In the genomic region with DNA sequence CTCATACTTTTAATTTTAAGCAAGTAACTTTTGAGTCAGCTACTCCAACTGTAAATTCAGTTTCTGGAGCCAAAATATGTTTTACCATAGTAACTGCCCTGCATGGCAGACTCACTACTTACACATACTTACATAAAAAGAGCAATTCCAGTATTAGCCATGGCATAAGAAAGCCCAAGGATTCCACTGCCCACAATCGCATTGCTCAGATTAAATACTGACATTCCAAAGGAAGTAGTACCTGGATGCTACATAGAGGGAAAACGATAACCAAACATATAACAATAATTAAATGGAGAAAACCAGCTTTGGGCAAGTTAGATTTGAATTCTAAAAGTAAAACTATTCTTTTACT, we compare ENCODE assay signal across 8 cellular contexts. TPM values are rescaled to one million over a fixed set of nuclear protein-coding genes. Genes with fewer than 3 reads are reported as not detected.
DNase-seq lines count a peak whose midpoint lies in the region; ATAC-seq and TF ChIP-seq lines count a peak whose summit lies in the region.

No MANE protein-coding gene starts in this region.

- peaks cover 72% of the 10 kb centered on the region for H3K79me2 ChIP-seq in HCT116 (ENCODE audit: insufficient read depth, low read length)
- peaks cover 78% of the 10 kb centered on the region for H3K79me2 ChIP-seq in hepatocyte
- H3K79me2 ChIP-seq in smooth muscle cell (ENCODE audit: low read depth) = peaks cover 79% of the 10 kb centered on the region

- no peak for TF ChIP-seq CTCF in HCT116 (IDR thresholded peaks at IDR 0.05 in 2 of 3, conservative IDR thresholded peaks at IDR 0.05 in 1 of 3; ENCODE audit: borderline replicate concordance in 1 of 3, insufficient read depth in 1 of 3, low read depth in 2 of 3, low read length in 2 of 3)
- no peak for TF ChIP-seq CTCF in activated B cell treated with CpG ODN at 0.5 μM for 24 hours (IDR thresholded peaks at IDR 0.05)
- TF ChIP-seq CTCF in hepatocyte (IDR thresholded peaks at IDR 0.05; ENCODE audit: poor library complexity) = no peak
- TF ChIP-seq CTCF in smooth muscle cell (IDR thresholded peaks at IDR 0.05; ENCODE audit: borderline replicate concordance, insufficient read depth, poor library complexity, severe bottlenecking) = no peak

- TF ChIP-seq RAD21 in HCT116 (IDR thresholded peaks at IDR 0.05; ENCODE audit: low read depth) = no peak

- H3K4me3 ChIP-seq in HCT116 (replicated peaks in 1 of 2; ENCODE audit: low read depth in 1 of 2, low read length in 2 of 2) (peak overlapping the region; percentile 80 to 84), hepatocyte (peak overlapping the region; percentile 97), smooth muscle cell (peak overlapping the region; percentile 100)

- H3K4me1 Mint-ChIP-seq in activated B cell treated with CpG ODN at 0.5 μM for 24 hours = peaks cover 58% of the 10 kb centered on the region

- H3K36me3 ChIP-seq in HCT116 (ENCODE audit: control insufficient read depth in 1 of 2, insufficient read depth in 2 of 2, low read length in 2 of 2) = peaks cover 54 to 59% of the 10 kb centered on the region in 2 experiments
- peaks cover 19% of the 10 kb centered on the region for H3K36me3 ChIP-seq in hepatocyte (replicated peaks; ENCODE audit: insufficient read depth, low read depth)
- peaks cover 43% of the 10 kb centered on the region for H3K36me3 ChIP-seq in smooth muscle cell (ENCODE audit: low read depth)

- no peaks in the 10 kb centered on the region for H3K9me2 ChIP-seq in HCT116 (ENCODE audit: insufficient read depth)
- H3K9me2 ChIP-seq in hepatocyte (replicated peaks; ENCODE audit: insufficient read depth) = no peaks in the 10 kb centered on the region

- TSS peak; percentile 38 for BruUV-seq in HCT116 (replicated peaks; lab: Mats Ljungman, UMichigan)

- H3F3A ChIP-seq in smooth muscle cell (ENCODE audit: low read depth) = peaks cover 61% of the 10 kb centered on the region

- H3K4me2 ChIP-seq in HCT116 (ENCODE audit: low read length) (peak overlapping the region; percentile 96), hepatocyte (peak overlapping the region; percentile 88), smooth muscle cell (peak overlapping the region; percentile 90)

- POLR2A ChIA-PET in HCT116 (lab: Charles Lee) (interaction anchor here (1.2 to 7.6 kb wide), 5 partner anchors 9 to 183 kb away, joined by 3 to 82 read pairs (median 9); no protein-coding TSS in a partner anchor), activated B cell treated with CpG ODN at 0.5 μM for 24 hours (lab: Charles Lee) (interaction anchor here (0.6 to 3.7 kb wide), 9 partner anchors 8 to 852 kb away, joined by 3 to 166 read pairs (median 5); no protein-coding TSS in a partner anchor)

- H3K9me3 ChIP-seq in HCT116 (ENCODE audit: control insufficient read depth in 1 of 2, insufficient read depth in 1 of 2, low read depth in 1 of 2, low read length in 2 of 2) (no peaks in the 10 kb centered on the region), hepatocyte (ENCODE audit: low read depth) (no peaks in the 10 kb centered on the region), smooth muscle cell (replicated peaks; ENCODE audit: low read depth) (no peaks in the 10 kb centered on the region)

- no peak for TF ChIP-seq POLR2A in HCT116 (IDR thresholded peaks at IDR 0.05; ENCODE audit: borderline replicate concordance, extremely low read depth, insufficient read depth, insufficient read length)

- ATAC-seq in HCT116 = no peak
- ATAC-seq in activated B cell treated with CpG ODN at 0.5 μM for 24 hours (ENCODE audit: low read depth) = no peak
- no peak for ATAC-seq in GM21423 (IDR thresholded peaks at IDR 0.05; ENCODE audit: unreplicated experiment)

- H4K20me1 ChIP-seq in HCT116 (ENCODE audit: insufficient read depth) = peaks cover 55% of the 10 kb centered on the region
- peaks cover 66% of the 10 kb centered on the region for H4K20me1 ChIP-seq in hepatocyte (ENCODE audit: insufficient read depth, poor library complexity, severe bottlenecking)
- peaks cover 72% of the 10 kb centered on the region for H4K20me1 ChIP-seq in smooth muscle cell (ENCODE audit: low read depth)

- peak overlapping the region; percentile 91 for H3K9ac ChIP-seq in HCT116 (ENCODE audit: low read length)
- H3K9ac ChIP-seq in smooth muscle cell (ENCODE audit: low read depth) = peak overlapping the region; percentile 99

- H3K27me3 ChIP-seq in HCT116 (ENCODE audit: insufficient read depth, low read length) (no peaks in the 10 kb centered on the region), hepatocyte (no peaks in the 10 kb centered on the region), smooth muscle cell (ENCODE audit: low read depth) (no peaks in the 10 kb centered on the region)

- CTCF ChIA-PET in HCT116 (lab: Charles Lee) (no interaction called here), activated B cell treated with CpG ODN at 0.5 μM for 24 hours (lab: Charles Lee) (interaction anchor here (0.9 to 2.0 kb wide), 6 partner anchors 12 to 293 kb away, joined by 3 to 13 read pairs (median 4); no protein-coding TSS in a partner anchor)

- H3K27ac ChIP-seq in HCT116 (ENCODE audit: low read depth, low read length) (peak overlapping the region; percentile 95; the same call in 1 of the 2 replicates), hepatocyte (peak overlapping the region; percentile 99), smooth muscle cell (ENCODE audit: low read depth) (peak overlapping the region; percentile 98)

- intact Hi-C loops in HCT116 (cut with micrococcal nuclease) = loop anchor here (5.0 kb wide), 3 partner anchors 122 to 307 kb away; no protein-coding TSS in a partner anchor
- intact Hi-C loops in activated B cell treated with CpG ODN at 0.5 μM for 24 hours (cut with micrococcal nuclease) = loop anchor here (2.0 to 5.0 kb wide), 7 partner anchors 14 to 1442 kb away; a partner anchor contains a TSS

- 6% methylated on average over 2 of the region's 2 CpGs for whole genome bisulfite sequencing in hepatocyte (ENCODE audit: low lambda C conversion rate, missing lambda C conversion rate)
- WGBS in smooth muscle cell (ENCODE audit: low lambda C conversion rate) = 21% methylated on average over 2 of the region's 2 CpGs

- no peaks in the 10 kb centered on the region for H3K9me3 Mint-ChIP-seq in activated B cell treated with CpG ODN at 0.5 μM for 24 hours

- DNase-seq in HCT116 (ENCODE audit: low read depth, low spot score) (no peak), activated B cell treated with CpG ODN at 0.5 μM for 24 hours (no peak), hepatocyte (ENCODE audit: low spot score) (no peak), smooth muscle cell (lab: John Stamatoyannopoulos, UW; ENCODE audit: unreplicated experiment) (no peak), NCI-H524 (lab: John Stamatoyannopoulos, UW) (no peak), T-helper 9 cell (no peak)
- no peak for DNase-seq in central memory CD4-positive, alpha-beta T cell

- H3K27ac Mint-ChIP-seq in activated B cell treated with CpG ODN at 0.5 μM for 24 hours = peak overlapping the region; percentile 99

- peaks cover 67% of the 10 kb centered on the region for H3K36me3 Mint-ChIP-seq in activated B cell treated with CpG ODN at 0.5 μM for 24 hours (ENCODE audit: low read depth)

- H3K4me3 Mint-ChIP-seq in activated B cell treated with CpG ODN at 0.5 μM for 24 hours = peak overlapping the region; percentile 96

- no peaks in the 10 kb centered on the region for H3K27me3 Mint-ChIP-seq in activated B cell treated with CpG ODN at 0.5 μM for 24 hours

- no peak overlapping the region for H2AFZ ChIP-seq in HCT116 (ENCODE audit: low read depth, low read length, poor library complexity, severe bottlenecking)
- no peak overlapping the region for H2AFZ ChIP-seq in hepatocyte
- no peak overlapping the region for H2AFZ ChIP-seq in smooth muscle cell (ENCODE audit: low read depth)

- RAD21 ChIA-PET in HCT116 (lab: Charles Lee; ENCODE audit: low non-redundant PET in 1 of 2, low total read pairs in 2 of 2, uncharacterized antibody in 2 of 2, unreplicated experiment in 2 of 2) = no interaction called here

- H3K4me1 ChIP-seq in HCT116 (ENCODE audit: control insufficient read depth in 1 of 2, insufficient read depth in 2 of 2, low read length in 2 of 2) (peaks cover 45 to 76% of the 10 kb centered on the region in 2 experiments), hepatocyte (ENCODE audit: insufficient read depth) (peaks cover 54% of the 10 kb centered on the region), smooth muscle cell (ENCODE audit: low read depth) (peaks cover 51% of the 10 kb centered on the region)

TF ChIP-seq in HCT116, 20 proteins besides CTCF, POLR2A, EP300 and RAD21 (continues in another document):
- TF ChIP-seq EZH2 (IDR thresholded peaks at IDR 0.05) (no peak), SRF (IDR thresholded peaks at IDR 0.05; ENCODE audit: low read depth) (no peak), EZH2phosphoT487 (IDR thresholded peaks at IDR 0.05; ENCODE audit: borderline replicate concordance) (no peak), ELF1 (IDR thresholded peaks at IDR 0.05; ENCODE audit: borderline replicate concordance, low read depth) (no peak; the same call in 1 of the 2 replicates)
- TF ChIP-seq, protein P1, sequence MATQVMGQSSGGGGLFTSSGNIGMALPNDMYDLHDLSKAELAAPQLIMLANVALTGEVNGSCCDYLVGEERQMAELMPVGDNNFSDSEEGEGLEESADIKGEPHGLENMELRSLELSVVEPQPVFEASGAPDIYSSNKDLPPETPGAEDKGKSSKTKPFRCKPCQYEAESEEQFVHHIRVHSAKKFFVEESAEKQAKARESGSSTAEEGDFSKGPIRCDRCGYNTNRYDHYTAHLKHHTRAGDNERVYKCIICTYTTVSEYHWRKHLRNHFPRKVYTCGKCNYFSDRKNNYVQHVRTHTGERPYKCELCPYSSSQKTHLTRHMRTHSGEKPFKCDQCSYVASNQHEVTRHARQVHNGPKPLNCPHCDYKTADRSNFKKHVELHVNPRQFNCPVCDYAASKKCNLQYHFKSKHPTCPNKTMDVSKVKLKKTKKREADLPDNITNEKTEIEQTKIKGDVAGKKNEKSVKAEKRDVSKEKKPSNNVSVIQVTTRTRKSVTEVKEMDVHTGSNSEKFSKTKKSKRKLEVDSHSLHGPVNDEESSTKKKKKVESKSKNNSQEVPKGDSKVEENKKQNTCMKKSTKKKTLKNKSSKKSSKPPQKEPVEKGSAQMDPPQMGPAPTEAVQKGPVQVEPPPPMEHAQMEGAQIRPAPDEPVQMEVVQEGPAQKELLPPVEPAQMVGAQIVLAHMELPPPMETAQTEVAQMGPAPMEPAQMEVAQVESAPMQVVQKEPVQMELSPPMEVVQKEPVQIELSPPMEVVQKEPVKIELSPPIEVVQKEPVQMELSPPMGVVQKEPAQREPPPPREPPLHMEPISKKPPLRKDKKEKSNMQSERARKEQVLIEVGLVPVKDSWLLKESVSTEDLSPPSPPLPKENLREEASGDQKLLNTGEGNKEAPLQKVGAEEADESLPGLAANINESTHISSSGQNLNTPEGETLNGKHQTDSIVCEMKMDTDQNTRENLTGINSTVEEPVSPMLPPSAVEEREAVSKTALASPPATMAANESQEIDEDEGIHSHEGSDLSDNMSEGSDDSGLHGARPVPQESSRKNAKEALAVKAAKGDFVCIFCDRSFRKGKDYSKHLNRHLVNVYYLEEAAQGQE (IDR thresholded peaks at IDR 0.05; ENCODE audit: low read depth) = no peak

RNA-seq across cellular contexts. Expression of a gene that starts 2.2 kb away (rescaled TPM):
- 1,049 TPM for total RNA-seq in HCT116 (2021; ENCODE audit: unreplicated experiment)
- polyA plus RNA-seq in HCT116 (2012) = 307 and 350 TPM in 2 replicates
- total RNA-seq in activated B cell treated with CpG ODN at 0.5 μM for 24 hours = 231 and 247 TPM in 2 replicates
- 372 and 373 TPM in 2 replicates for total RNA-seq in hepatocyte
- 139 and 144 TPM in 2 replicates for polyA plus RNA-seq in hepatocyte
- total RNA-seq in smooth muscle cell = 1,081 and 1,127 TPM in 2 replicates
- 201 and 262 TPM in 2 replicates for polyA plus RNA-seq in smooth muscle cell
